ENCODE assay signal across 17 cellular contexts in the genomic region with DNA sequence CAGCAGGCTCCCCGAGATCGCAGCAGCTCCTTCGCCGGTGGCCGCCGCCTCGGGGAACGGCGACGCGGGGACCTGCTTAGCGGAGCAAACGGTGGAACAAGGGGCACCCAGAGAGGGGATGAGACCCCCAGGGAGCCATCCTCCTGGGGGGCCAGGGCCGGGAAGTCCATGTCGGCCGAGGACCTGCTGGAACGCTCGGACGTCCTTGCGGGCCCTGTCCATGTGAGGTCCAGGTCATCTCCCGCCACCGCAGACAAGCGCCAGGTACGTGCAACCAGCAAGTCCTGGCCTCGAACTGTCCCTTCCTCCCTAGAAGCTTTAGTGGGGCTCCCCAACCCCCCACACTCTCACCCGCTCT.
DNase-seq lines count a peak whose midpoint lies in the region; ATAC-seq and TF ChIP-seq lines count a peak whose summit lies in the region.
"Had no signal": no experiment of that assay in that cellular context is flagged by ENCODE, and none has a peak within 500 bp of the region (broad histone marks: within the 10 kb centered on the region; RNA-seq: fewer than 3 reads in every experiment).

No MANE protein-coding gene starts in this region.

- no peak for TF ChIP-seq EP300 in transverse colon (IDR thresholded peaks at IDR 0.05; ENCODE audit: low read depth)

- peak overlapping the region in 3 of 4 donors; percentile 12 to 37 (median 25) for H3K27ac ChIP-seq in transverse colon
- H3K27ac ChIP-seq: 22Rv1; BLaER1 treated with 17β-estradiol and CSF1 and Interleukin-3, amounts not matched to agents 10 nM and 100 nM had no signal

- H3K9me3 Mint-ChIP-seq in activated naive CD4-positive, alpha-beta T cell treated with anti-CD3 and anti-CD28 coated beads for 36 hours = no peaks in the 10 kb centered on the region
- no peaks in the 10 kb centered on the region for H3K9me3 Mint-ChIP-seq in endothelial cell (ENCODE audit: unreplicated experiment)
- H3K9me3 Mint-ChIP-seq in neural crest cell = no peaks in the 10 kb centered on the region
- H3K9me3 Mint-ChIP-seq in activated T-helper 1 cell treated with anti-CD3 and anti-CD28 coated beads, Interleukin-12 subunit alpha, Interleukin-12 subunit beta, Interleukin-2, Interleukin-4 antibody, amounts not matched to agents 30 ng/mL and 10 ng/mL and 1 ng/mL, durations not matched to agents 14 hours and 24 hours and 36 hours = no peaks in the 10 kb centered on the region

- in situ Hi-C loops in transverse colon (cut with MboI; ENCODE audit: low pct_ligation_motif_present in 1 of 4, low pct_unique_long_range_greater_than_20kb in 1 of 4, low sequenced_read_pairs in 3 of 4) = loop anchor here in 1 of 4 donors (10.0 kb wide), 1 partner anchor 227 kb away; no protein-coding TSS in a partner anchor

- H3K4me1 Mint-ChIP-seq in activated naive CD4-positive, alpha-beta T cell treated with anti-CD3 and anti-CD28 coated beads for 36 hours (ENCODE audit: low read depth) = peaks cover 16% of the 10 kb centered on the region
- peaks cover 27% of the 10 kb centered on the region for H3K4me1 Mint-ChIP-seq in endothelial cell (ENCODE audit: unreplicated experiment)
- H3K4me1 Mint-ChIP-seq in neural crest cell = peaks cover 46% of the 10 kb centered on the region
- H3K4me1 Mint-ChIP-seq in activated T-helper 1 cell treated with anti-CD3 and anti-CD28 coated beads, Interleukin-12 subunit alpha, Interleukin-12 subunit beta, Interleukin-2, Interleukin-4 antibody, amounts not matched to agents 30 ng/mL and 10 ng/mL and 1 ng/mL, durations not matched to agents 14 hours and 24 hours and 36 hours (ENCODE audit: low read depth) = peaks cover 10% of the 10 kb centered on the region

- H3K4me3 ChIP-seq in transverse colon = no peak overlapping the region
- H3K4me3 ChIP-seq: BLaER1 treated with 17β-estradiol and CSF1 and Interleukin-3, amounts not matched to agents 10 nM and 100 nM; GM12878 had no signal

- peaks cover 5 to 21% (median 11%) of the 10 kb centered on the region in 4 donors for H3K4me1 ChIP-seq in transverse colon

- 94% methylated on average over 12 of the region's 26 CpGs; no CpG with 5 or more reads in 1 of the 2 donors for WGBS in transverse colon (ENCODE audit: low coverage in 1 of 2), 2 donors

- H3K27ac Mint-ChIP-seq in activated naive CD4-positive, alpha-beta T cell treated with anti-CD3 and anti-CD28 coated beads for 36 hours = peak overlapping the region; percentile 5
- peak overlapping the region; percentile 39 for H3K27ac Mint-ChIP-seq in endothelial cell (ENCODE audit: unreplicated experiment)
- H3K27ac Mint-ChIP-seq in neural crest cell (ENCODE audit: unreplicated experiment) = peak overlapping the region; percentile 14
- H3K27ac Mint-ChIP-seq in activated T-helper 1 cell treated with anti-CD3 and anti-CD28 coated beads, Interleukin-12 subunit alpha, Interleukin-12 subunit beta, Interleukin-2, Interleukin-4 antibody, amounts not matched to agents 30 ng/mL and 10 ng/mL and 1 ng/mL, durations not matched to agents 14 hours and 24 hours and 36 hours = no peak overlapping the region

- TF ChIP-seq CTCF in endothelial cell (IDR thresholded peaks at IDR 0.05; ENCODE audit: unreplicated experiment) (no peak), neural crest cell (conservative IDR thresholded peaks at IDR 0.05) (no peak), transverse colon (IDR thresholded peaks at IDR 0.05) (no peak)

- CTCF ChIA-PET in activated naive CD4-positive, alpha-beta T cell treated with anti-CD3 and anti-CD28 coated beads for 36 hours (lab: Charles Lee) = no interaction called here

- H3K27me3 Mint-ChIP-seq in activated naive CD4-positive, alpha-beta T cell treated with anti-CD3 and anti-CD28 coated beads for 36 hours (ENCODE audit: low read depth) = no peaks in the 10 kb centered on the region
- H3K27me3 Mint-ChIP-seq in endothelial cell (ENCODE audit: unreplicated experiment) = peaks cover 2% of the 10 kb centered on the region
- no peaks in the 10 kb centered on the region for H3K27me3 Mint-ChIP-seq in neural crest cell (ENCODE audit: low read depth)
- peaks cover 5% of the 10 kb centered on the region for H3K27me3 Mint-ChIP-seq in activated T-helper 1 cell treated with anti-CD3 and anti-CD28 coated beads, Interleukin-12 subunit alpha, Interleukin-12 subunit beta, Interleukin-2, Interleukin-4 antibody, amounts not matched to agents 30 ng/mL and 10 ng/mL and 1 ng/mL, durations not matched to agents 14 hours and 24 hours and 36 hours (ENCODE audit: insufficient read depth)

- no peak overlapping the region for H3K4me3 Mint-ChIP-seq in activated naive CD4-positive, alpha-beta T cell treated with anti-CD3 and anti-CD28 coated beads for 36 hours
- H3K4me3 Mint-ChIP-seq in endothelial cell (ENCODE audit: unreplicated experiment) (peak overlapping the region; percentile 4), neural crest cell (no peak overlapping the region)
- H3K4me3 Mint-ChIP-seq in activated T-helper 1 cell treated with anti-CD3 and anti-CD28 coated beads, Interleukin-12 subunit alpha, Interleukin-12 subunit beta, Interleukin-2, Interleukin-4 antibody, amounts not matched to agents 30 ng/mL and 10 ng/mL and 1 ng/mL, durations not matched to agents 14 hours and 24 hours and 36 hours = no peak overlapping the region

- H3K36me3 Mint-ChIP-seq in activated naive CD4-positive, alpha-beta T cell treated with anti-CD3 and anti-CD28 coated beads for 36 hours (ENCODE audit: low read depth) = no peaks in the 10 kb centered on the region
- H3K36me3 Mint-ChIP-seq in endothelial cell (ENCODE audit: low read depth, unreplicated experiment) (peaks cover 9% of the 10 kb centered on the region), neural crest cell (ENCODE audit: low read depth) (peaks cover 10% of the 10 kb centered on the region)
- no peaks in the 10 kb centered on the region for H3K36me3 Mint-ChIP-seq in activated T-helper 1 cell treated with anti-CD3 and anti-CD28 coated beads, Interleukin-12 subunit alpha, Interleukin-12 subunit beta, Interleukin-2, Interleukin-4 antibody, amounts not matched to agents 30 ng/mL and 10 ng/mL and 1 ng/mL, durations not matched to agents 14 hours and 24 hours and 36 hours (ENCODE audit: low read depth)

- intact Hi-C loops in activated naive CD4-positive, alpha-beta T cell treated with anti-CD3 and anti-CD28 coated beads for 36 hours (cut with micrococcal nuclease) = no loop called here
- intact Hi-C loops in transverse colon (cut with DNase I; ENCODE audit: low total_unique reads) = no loop called here
- intact Hi-C loops in activated T-helper 1 cell treated with anti-CD3 and anti-CD28 coated beads, Interleukin-12 subunit alpha, Interleukin-12 subunit beta, Interleukin-2, Interleukin-4 antibody, amounts not matched to agents 30 ng/mL and 10 ng/mL and 1 ng/mL, durations not matched to agents 14 hours and 24 hours and 36 hours (cut with micrococcal nuclease) = no loop called here

- DNase-seq in activated naive CD4-positive, alpha-beta T cell treated with anti-CD3 and anti-CD28 coated beads for 36 hours = no peak
- no peak for DNase-seq in activated naive CD4-positive, alpha-beta T cell (lab: John Stamatoyannopoulos, UW)
- DNase-seq in endothelial cell (ENCODE audit: low spot score) (no peak), neural crest cell (ENCODE audit: low read depth, low spot score) (no peak), transverse colon (no peak)
- DNase-seq in activated T-helper 1 cell treated with anti-CD3 and anti-CD28 coated beads, Interleukin-12 subunit alpha, Interleukin-12 subunit beta, Interleukin-2, Interleukin-4 antibody, amounts not matched to agents 30 ng/mL and 10 ng/mL and 1 ng/mL, durations not matched to agents 14 hours and 24 hours and 36 hours (ENCODE audit: low spot score) = no peak
- DNase-seq: DMS79 treated with DMSO at 0.1 percent for 48 hours, NCI-H1417, NCI-H187 treated with DMSO at 0.1 percent for 48 hours, NCI-H345, NCI-H526 treated with DMSO at 0.1 percent for 48 hours, Right ventricle myocardium superior had no signal

- peaks cover 0 to 6% (median 0%) of the 10 kb centered on the region in 4 donors for H3K36me3 ChIP-seq in transverse colon

- no peaks in the 10 kb centered on the region for H3K9me3 ChIP-seq in transverse colon

- ATAC-seq in HG03280 (IDR thresholded peaks at IDR 0.05; ENCODE audit: unreplicated experiment) (no peak), HG02798 (IDR thresholded peaks at IDR 0.05; ENCODE audit: poor library complexity, unreplicated experiment) (no peak)
- ATAC-seq: GM12878 had no signal

- no peaks in the 10 kb centered on the region for H3K27me3 ChIP-seq in transverse colon
- H3K27me3 ChIP-seq: BLaER1 treated with 17β-estradiol and CSF1 and Interleukin-3, amounts not matched to agents 10 nM and 100 nM had no signal

- no peak for TF ChIP-seq POLR2A in transverse colon (IDR thresholded peaks at IDR 0.05)
